In the genomic region with DNA sequence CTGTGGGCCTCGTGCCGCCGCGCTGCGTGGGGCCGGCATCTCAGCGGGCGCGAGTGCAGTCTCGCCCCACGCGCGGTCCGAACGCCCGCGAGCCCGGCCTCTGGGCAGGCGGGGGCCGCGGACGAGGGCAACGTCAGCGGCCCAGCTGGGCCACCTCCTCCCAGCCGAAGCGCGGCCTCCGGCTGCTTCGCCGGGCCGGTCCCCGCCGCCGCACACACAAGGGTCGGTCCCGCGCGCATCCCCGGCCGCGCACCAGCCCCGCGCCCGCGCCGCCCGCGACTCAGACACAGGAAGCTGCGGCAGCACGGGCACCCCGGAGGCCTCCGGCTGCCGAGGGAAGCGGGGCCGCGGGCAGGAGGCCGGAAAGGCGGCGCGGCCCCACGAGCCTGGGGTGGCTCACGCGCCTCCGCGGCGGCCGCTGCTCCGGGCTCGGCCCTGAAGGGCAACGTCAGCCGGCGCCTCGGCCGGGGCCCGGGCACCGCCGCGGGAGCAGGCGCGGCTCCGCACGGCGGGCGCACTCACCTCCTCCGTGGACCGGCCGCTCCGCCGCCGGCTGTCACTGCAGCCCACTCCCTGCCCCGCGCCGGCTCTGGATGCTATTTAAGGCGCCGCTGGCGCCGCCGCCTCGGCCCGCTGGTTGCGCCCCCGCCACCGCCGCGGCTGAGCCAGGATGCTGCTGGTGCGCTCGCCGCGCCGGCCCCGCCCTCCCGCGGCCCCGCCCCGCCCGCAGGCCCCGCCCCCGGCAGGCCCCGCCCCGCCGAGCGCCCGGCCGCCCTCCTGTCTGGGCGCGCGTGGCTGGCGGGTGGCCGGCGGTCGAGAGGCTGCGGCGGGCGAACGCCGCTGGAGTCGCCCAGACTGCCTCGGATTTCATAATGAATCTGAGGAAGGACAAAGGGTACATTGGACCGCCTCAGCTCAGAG, we compare ENCODE assay signal across 1 cellular context.
TF ChIP-seq lines count a peak whose summit lies in the region.

A gene with protein sequence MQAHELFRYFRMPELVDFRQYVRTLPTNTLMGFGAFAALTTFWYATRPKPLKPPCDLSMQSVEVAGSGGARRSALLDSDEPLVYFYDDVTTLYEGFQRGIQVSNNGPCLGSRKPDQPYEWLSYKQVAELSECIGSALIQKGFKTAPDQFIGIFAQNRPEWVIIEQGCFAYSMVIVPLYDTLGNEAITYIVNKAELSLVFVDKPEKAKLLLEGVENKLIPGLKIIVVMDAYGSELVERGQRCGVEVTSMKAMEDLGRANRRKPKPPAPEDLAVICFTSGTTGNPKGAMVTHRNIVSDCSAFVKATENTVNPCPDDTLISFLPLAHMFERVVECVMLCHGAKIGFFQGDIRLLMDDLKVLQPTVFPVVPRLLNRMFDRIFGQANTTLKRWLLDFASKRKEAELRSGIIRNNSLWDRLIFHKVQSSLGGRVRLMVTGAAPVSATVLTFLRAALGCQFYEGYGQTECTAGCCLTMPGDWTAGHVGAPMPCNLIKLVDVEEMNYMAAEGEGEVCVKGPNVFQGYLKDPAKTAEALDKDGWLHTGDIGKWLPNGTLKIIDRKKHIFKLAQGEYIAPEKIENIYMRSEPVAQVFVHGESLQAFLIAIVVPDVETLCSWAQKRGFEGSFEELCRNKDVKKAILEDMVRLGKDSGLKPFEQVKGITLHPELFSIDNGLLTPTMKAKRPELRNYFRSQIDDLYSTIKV (minus strand): TSS at position 575 of the 921 bp plus-strand sequence. CDS start 22,454 bp downstream, outside the sequence.

TF ChIP-seq in K562, 482 proteins besides CTCF, POLR2A, EP300 and RAD21 (continued from another document):
- TF ChIP-seq, protein P1, sequence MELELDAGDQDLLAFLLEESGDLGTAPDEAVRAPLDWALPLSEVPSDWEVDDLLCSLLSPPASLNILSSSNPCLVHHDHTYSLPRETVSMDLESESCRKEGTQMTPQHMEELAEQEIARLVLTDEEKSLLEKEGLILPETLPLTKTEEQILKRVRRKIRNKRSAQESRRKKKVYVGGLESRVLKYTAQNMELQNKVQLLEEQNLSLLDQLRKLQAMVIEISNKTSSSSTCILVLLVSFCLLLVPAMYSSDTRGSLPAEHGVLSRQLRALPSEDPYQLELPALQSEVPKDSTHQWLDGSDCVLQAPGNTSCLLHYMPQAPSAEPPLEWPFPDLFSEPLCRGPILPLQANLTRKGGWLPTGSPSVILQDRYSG (tag; conservative IDR thresholded peaks at IDR 0.05; ENCODE audit: low read depth): no peak
- TF ChIP-seq, protein P2, sequence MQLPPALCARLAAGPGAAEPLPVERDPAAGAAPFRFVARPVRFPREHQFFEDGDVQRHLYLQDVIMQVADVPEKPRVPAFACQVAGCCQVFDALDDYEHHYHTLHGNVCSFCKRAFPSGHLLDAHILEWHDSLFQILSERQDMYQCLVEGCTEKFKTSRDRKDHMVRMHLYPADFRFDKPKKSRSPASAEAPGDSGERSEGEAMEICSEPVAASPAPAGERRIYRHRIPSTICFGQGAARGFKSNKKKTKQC (CRISPR knock-in tag; IDR thresholded peaks at IDR 0.05): 0 out of 2 replicates have a peak, but pooled peaks have one; percentile 24
- TF ChIP-seq ZBTB1 (CRISPR knock-in tag; IDR thresholded peaks at IDR 0.05; ENCODE audit: borderline replicate concordance, low read depth) (peak; percentile 74; the same call in 1 of the 2 replicates), SAP30 (IDR thresholded peaks at IDR 0.05; ENCODE audit: borderline replicate concordance, insufficient read depth, low read depth, low read length, poor library complexity, severe bottlenecking) (peak; percentile 7), CHD1 (IDR thresholded peaks at IDR 0.05; ENCODE audit: low read length) (peak; percentile 45), TCFL5 (CRISPR knock-in tag; conservative IDR thresholded peaks at IDR 0.05) (no peak), LCOR (CRISPR knock-in tag; IDR thresholded peaks at IDR 0.05) (no peak), HLTF (IDR thresholded peaks at IDR 0.05) (no peak), GATAD2B (IDR thresholded peaks at IDR 0.05; ENCODE audit: borderline replicate concordance) (peak; percentile 49), ZFP1 (CRISPR knock-in tag; IDR thresholded peaks at IDR 0.05) (no peak), ZFX (CRISPR knock-in tag; IDR thresholded peaks at IDR 0.05) (peak; percentile 82; the same call in 1 of the 2 replicates), RB1 (IDR thresholded peaks at IDR 0.05; ENCODE audit: low read depth) (peak; percentile 43), SAFB (IDR thresholded peaks at IDR 0.05; ENCODE audit: borderline replicate concordance, low read depth, low read length) (peak; percentile 83), TSC22D4 (tag; IDR thresholded peaks at IDR 0.05) (no peak), HNRNPLL (IDR thresholded peaks at IDR 0.05; ENCODE audit: low read depth, low read length, poor library complexity, severe bottlenecking) (peak; percentile 49), POLR2G (IDR thresholded peaks at IDR 0.05; ENCODE audit: low read depth, low read length) (peak; percentile 84), PHF8 (IDR thresholded peaks at IDR 0.05; ENCODE audit: borderline replicate concordance, low read length) (peak; percentile 74; the same call in 1 of the 2 replicates), ZNF431 (CRISPR knock-in tag; IDR thresholded peaks at IDR 0.05) (0 out of 2 replicates have a peak, but pooled peaks have one; percentile 13)
- TF ChIP-seq, protein P3, sequence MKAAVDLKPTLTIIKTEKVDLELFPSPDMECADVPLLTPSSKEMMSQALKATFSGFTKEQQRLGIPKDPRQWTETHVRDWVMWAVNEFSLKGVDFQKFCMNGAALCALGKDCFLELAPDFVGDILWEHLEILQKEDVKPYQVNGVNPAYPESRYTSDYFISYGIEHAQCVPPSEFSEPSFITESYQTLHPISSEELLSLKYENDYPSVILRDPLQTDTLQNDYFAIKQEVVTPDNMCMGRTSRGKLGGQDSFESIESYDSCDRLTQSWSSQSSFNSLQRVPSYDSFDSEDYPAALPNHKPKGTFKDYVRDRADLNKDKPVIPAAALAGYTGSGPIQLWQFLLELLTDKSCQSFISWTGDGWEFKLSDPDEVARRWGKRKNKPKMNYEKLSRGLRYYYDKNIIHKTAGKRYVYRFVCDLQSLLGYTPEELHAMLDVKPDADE (conservative IDR thresholded peaks at IDR 0.05; ENCODE audit: control insufficient read depth, low read depth, low read length): peak; percentile 2; the same call in 1 of the 2 replicates
TF ChIP-seq in K562: peak in this region for 47.
